8 cellular contexts compared by ENCODE assay signal in the genomic region with DNA sequence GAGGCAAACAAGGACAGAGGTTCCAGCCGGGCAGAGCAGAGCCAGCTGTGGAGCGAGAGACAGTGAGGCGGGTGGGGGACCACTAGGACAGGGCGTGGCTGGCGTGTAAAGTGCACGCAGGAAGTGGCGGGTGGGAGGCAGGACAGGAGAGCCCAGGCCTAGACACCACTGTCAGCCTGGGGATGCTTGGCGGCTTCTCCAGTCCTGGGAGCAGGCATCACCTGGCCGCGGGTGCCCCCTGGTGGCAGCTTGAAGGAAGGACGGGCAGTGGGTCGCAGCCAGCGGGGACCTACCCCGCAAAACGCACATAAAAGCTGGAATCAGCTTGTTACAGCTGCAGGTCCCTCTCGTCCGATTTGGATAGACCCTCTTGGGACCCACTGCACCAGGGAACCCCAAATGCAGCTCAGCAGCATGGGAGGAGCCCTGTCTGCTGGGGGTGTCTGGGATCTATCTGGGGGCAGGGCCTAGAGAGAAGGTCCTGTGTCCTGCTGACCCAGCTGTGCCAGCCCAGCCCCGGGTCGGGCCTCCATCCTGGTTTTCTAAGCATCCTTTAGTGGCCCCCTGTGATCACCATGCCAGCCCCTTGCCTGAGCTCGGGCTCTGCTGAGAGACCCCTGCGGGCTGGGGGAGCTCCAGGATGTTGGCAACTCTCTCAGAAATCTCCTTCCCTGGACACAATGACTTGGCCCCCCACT. TPM values are rescaled to one million over a fixed set of nuclear protein-coding genes. Genes with fewer than 3 reads are reported as not detected.
DNase-seq lines count a peak whose midpoint lies in the region; ATAC-seq lines count a peak whose summit lies in the region.

No MANE protein-coding gene starts in this region.

- DNase-seq in NCI-H2171 treated with DMSO at 0.1 percent for 48 hours (lab: John Stamatoyannopoulos, UW) (peak; percentile 26), NCI-H2171 (lab: John Stamatoyannopoulos, UW) (no peak), NOMO-1 (lab: John Stamatoyannopoulos, UW; ENCODE audit: unreplicated experiment in 2 of 2) (peak; percentile 32), epidermal melanocyte (ENCODE audit: insufficient read length, low spot score) (peak; percentile 66), myocyte (ENCODE audit: low read depth) (peak; percentile 72)
- peak; percentile 94 for DNase-seq in activated CD8-positive, alpha-beta memory T cell treated with anti-CD3 and anti-CD28 coated beads, Interleukin-2, amount 50 U/mL, for 48 hours
- DNase-seq in stimulated activated CD8-positive, alpha-beta memory T cell treated with anti-CD3 and anti-CD28 coated beads, Interleukin-7, amount 100 ng/mL, for 4 hours (ENCODE audit: low read depth in 2 of 2): peak; percentile 57

- peak; percentile 60 for ATAC-seq in HG03139 (IDR thresholded peaks at IDR 0.05; ENCODE audit: unreplicated experiment)

RNA-seq across cellular contexts. Expression of a gene that starts 57.7 kb away (rescaled TPM):
- total RNA-seq in myocyte: 21.7 and 28.7 TPM in 2 replicates
- polyA plus RNA-seq in myocyte (2012): 31.5 TPM
